In the genomic region with DNA sequence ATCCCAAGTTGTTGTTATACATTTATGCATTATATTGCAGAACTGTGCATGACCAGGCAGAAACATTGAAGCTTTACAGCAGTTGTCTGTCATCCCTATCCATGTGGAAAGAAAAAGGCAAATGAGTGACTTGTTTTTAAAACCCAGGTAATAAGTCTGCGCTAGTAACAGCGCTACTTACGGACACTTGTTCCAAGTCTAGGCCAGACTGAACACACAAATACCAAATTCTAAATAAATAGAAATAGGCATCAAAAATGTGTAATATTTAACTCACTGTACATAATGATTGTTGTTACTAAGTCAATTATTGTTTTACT, we compare ENCODE assay signal across 8 cellular contexts. TPM values are rescaled to one million over a fixed set of nuclear protein-coding genes. Genes with fewer than 3 reads are reported as not detected.
DNase-seq lines count a peak whose midpoint lies in the region; ATAC-seq and TF ChIP-seq lines count a peak whose summit lies in the region.

No MANE protein-coding gene starts in this region.

- H2AFZ ChIP-seq in neuron (ENCODE audit: low read depth, low read length), result peak overlapping the region; percentile 97

- no peaks in the 10 kb centered on the region for H3K36me3 ChIP-seq in MG63
- H3K36me3 ChIP-seq in effector memory CD4-positive, alpha-beta T cell (ENCODE audit: control insufficient read depth, insufficient read depth, low read length), result no peaks in the 10 kb centered on the region
- H3K36me3 ChIP-seq in neuron (ENCODE audit: insufficient read depth, low read length), result no peaks in the 10 kb centered on the region

- POLR2A ChIA-PET in CD4-positive, alpha-beta T cell (lab: Charles Lee), result interaction anchor here (1.0 to 5.4 kb wide), 11 partner anchors 10 to 219 kb away, joined by 3 to 58 read pairs (median 7); partner anchors contain the start of gene SCOC

- intact Hi-C loops in CD4-positive, alpha-beta T cell (cut with DNase I, micrococcal nuclease), result loop anchor here (1.0 to 10.0 kb wide), 12 partner anchors 95 to 1072 kb away; partner anchors contain the start of genes ELMOD2 (in 2 of the 2), NAA15 (in 1 of the 2), NDUFC1 (in 1 of the 2) and RAB33B (in 1 of the 2)

- no peaks in the 10 kb centered on the region for H3K27me3 ChIP-seq in CD4-positive, alpha-beta T cell (ENCODE audit: control insufficient read depth, insufficient read depth, low read length)
- H3K27me3 ChIP-seq in MG63, result no peaks in the 10 kb centered on the region
- no peaks in the 10 kb centered on the region for H3K27me3 ChIP-seq in effector memory CD4-positive, alpha-beta T cell (replicated peaks; ENCODE audit: control insufficient read depth, insufficient read depth, low read length, poor library complexity, severe bottlenecking)
- no peaks in the 10 kb centered on the region for H3K27me3 ChIP-seq in neuron (ENCODE audit: insufficient read depth, low read length)

- peak overlapping the region; percentile 71 for H3K4me3 ChIP-seq in MG63
- H3K4me3 ChIP-seq in effector memory CD4-positive, alpha-beta T cell (ENCODE audit: insufficient read depth, low read depth, low read length, poor library complexity, severe bottlenecking), result peak overlapping the region; percentile 83
- peak overlapping the region; percentile 85 for H3K4me3 ChIP-seq in neuron (ENCODE audit: low read length)

- peaks cover 36% of the 10 kb centered on the region for H3K36me3 Mint-ChIP-seq in CD4-positive, alpha-beta T cell (ENCODE audit: low read depth)

- TF ChIP-seq CTCF in CD4-positive, alpha-beta T cell (IDR thresholded peaks at IDR 0.05), result no peak

- H3K4me1 ChIP-seq in effector memory CD4-positive, alpha-beta T cell (ENCODE audit: control insufficient read depth, insufficient read depth, low read length, poor library complexity, severe bottlenecking), result peaks cover 14% of the 10 kb centered on the region
- peaks cover 6% of the 10 kb centered on the region for H3K4me1 ChIP-seq in neuron (ENCODE audit: insufficient read depth, low read length)

- peak overlapping the region; percentile 97 for H3K4me3 Mint-ChIP-seq in CD4-positive, alpha-beta T cell

- H3K27me3 Mint-ChIP-seq in CD4-positive, alpha-beta T cell, result no peaks in the 10 kb centered on the region

- peaks cover 44% of the 10 kb centered on the region for H3K4me1 Mint-ChIP-seq in CD4-positive, alpha-beta T cell (ENCODE audit: low read depth)

- no peak overlapping the region for H3K27ac ChIP-seq in CD4-positive, alpha-beta T cell (ENCODE audit: low read depth, low read length)
- H3K27ac ChIP-seq in effector memory CD4-positive, alpha-beta T cell (ENCODE audit: insufficient read depth, low read length, poor library complexity, severe bottlenecking), result peak overlapping the region; percentile 61

- no peak for ATAC-seq in CD4-positive, alpha-beta T cell (ENCODE audit: poor library complexity)
- ATAC-seq in HG02870 (IDR thresholded peaks at IDR 0.05; ENCODE audit: unreplicated experiment) (no peak), HG02970 (IDR thresholded peaks at IDR 0.05; ENCODE audit: low FRiP score, unreplicated experiment) (no peak), esophagus mucosa (no peak)

- H3K9me3 ChIP-seq in CD4-positive, alpha-beta T cell (ENCODE audit: control insufficient read depth, low read length), result no peaks in the 10 kb centered on the region
- H3K9me3 ChIP-seq in MG63 (no peaks in the 10 kb centered on the region), neuron (ENCODE audit: low read length) (no peaks in the 10 kb centered on the region)
- no peaks in the 10 kb centered on the region for H3K9me3 ChIP-seq in effector memory CD4-positive, alpha-beta T cell (ENCODE audit: control insufficient read depth, low read length)

- peak overlapping the region; percentile 97 for H3K27ac Mint-ChIP-seq in CD4-positive, alpha-beta T cell

- H3K9me3 Mint-ChIP-seq in CD4-positive, alpha-beta T cell, result no peaks in the 10 kb centered on the region

- DNase-seq in CD4-positive, alpha-beta T cell, result no peak
- DNase-seq in MG63, result no peak
- no peak for DNase-seq in effector memory CD4-positive, alpha-beta T cell
- DNase-seq in epidermal melanocyte (ENCODE audit: insufficient read length, low spot score), result no peak

- CTCF ChIA-PET in CD4-positive, alpha-beta T cell (lab: Charles Lee), result interaction anchor here (3.8 kb wide), 1 partner anchor 99 kb away, joined by 11 read pairs; no protein-coding TSS in a partner anchor

RNA-seq across cellular contexts. Expression of gene MAML3, which starts 0.5 kb away (rescaled TPM):
- total RNA-seq in CD4-positive, alpha-beta T cell, result 1 to 10 TPM; 2.5 to 2.9 TPM
- total RNA-seq in MG63 (2014; rRNA removed; shearing (Covaris generic); ENCODE audit: low replicate concordance), result 0.12 and 0.13 TPM in 2 replicates
- total RNA-seq in esophagus mucosa, result 7.9 TPM
